ENCODE assay signal across 20 cellular contexts in genomic region chr20:16018881-16019280, GRCh38.
DNase-seq lines count a peak whose midpoint lies in the region; TF ChIP-seq lines count a peak whose summit lies in the region.
"Had no signal": no experiment of that assay in that cellular context is flagged by ENCODE, and none has a peak within 500 bp of the region (broad histone marks: within the 10 kb centered on the region; RNA-seq: fewer than 3 reads in every experiment).

No MANE protein-coding gene starts in this region.

- H3K27ac ChIP-seq in osteoblast (ENCODE audit: low read depth, low read length), result no peak overlapping the region
- H3K27ac ChIP-seq: A549 had no signal

- no peaks in the 10 kb centered on the region for H4K20me1 ChIP-seq in osteoblast (ENCODE audit: insufficient read depth, low read length)

- in situ Hi-C loops in Caki2 (cut with HindIII; ENCODE audit: low pct_unique_long_range_greater_than_20kb, low sequenced_read_pairs), result no loop called here

- CTCF ChIA-PET in HEK293T (lab: Yijun Ruan, JAX), result no interaction called here

- H3K9me3 ChIP-seq in osteoblast (ENCODE audit: low read depth, low read length), result no peaks in the 10 kb centered on the region

- no peaks in the 10 kb centered on the region for H3K79me2 ChIP-seq in osteoblast (ENCODE audit: insufficient read depth, low read length)

- H3K4me1 ChIP-seq in osteoblast (ENCODE audit: insufficient read depth, low read length), result no peaks in the 10 kb centered on the region

- H3K4me3 ChIP-seq in fibroblast of mammary gland (ENCODE audit: control insufficient read depth, low read depth, low read length), result no peak overlapping the region
- H3K4me3 ChIP-seq in osteoblast (ENCODE audit: insufficient read depth, low read length), result no peak overlapping the region
- H3K4me3 ChIP-seq: A549 had no signal

- no peaks in the 10 kb centered on the region for H3K27me3 ChIP-seq in osteoblast (ENCODE audit: insufficient read depth, low read length)

- H2AFZ ChIP-seq in osteoblast (ENCODE audit: low read length), result no peak overlapping the region

- TF ChIP-seq CTCF in fibroblast of mammary gland (conservative IDR thresholded peaks at IDR 0.05; ENCODE audit: control insufficient read depth, insufficient read depth, low read depth, low read length), result no peak
- no peak for TF ChIP-seq CTCF in osteoblast (IDR thresholded peaks at IDR 0.05; ENCODE audit: extremely low read depth, low read depth, low read length)
- no peak for TF ChIP-seq CTCF in GM20000 (IDR thresholded peaks at IDR 0.05; ENCODE audit: extremely low read depth, missing control alignments)

- POLR2A ChIA-PET in HEK293T (lab: Yijun Ruan, JAX), result no interaction called here

- DNase-seq in Caki2 (ENCODE audit: low read depth) (peak; percentile 4), M059J (ENCODE audit: low read depth) (peak; percentile 62), fibroblast of mammary gland (ENCODE audit: low read depth) (peak; percentile 46), osteoblast (ENCODE audit: insufficient read length, low spot score, missing footprints) (peak; percentile 49), GM20000 (ENCODE audit: low spot score) (no peak), HEK293T (ENCODE audit: extremely low spot score) (no peak), ureter (ENCODE audit: low spot score) (no peak)
- DNase-seq: DMS79 treated with DMSO at 0.1 percent for 48 hours, GOT3, Karpas-422, MM.1S, NCI-H1048, NCI-H1436, NCI-H187 treated with DMSO at 0.1 percent for 48 hours, NCI-H2107, NCI-H446 treated with DMSO at 0.1 percent for 48 hours, NCI-H526 treated with DMSO at 0.1 percent for 48 hours, OCI-M1, Right ventricle myocardium superior had no signal

- no peak overlapping the region for H3K4me2 ChIP-seq in osteoblast (ENCODE audit: insufficient read depth, low read length)
- H3K4me2 ChIP-seq: A549 had no signal

- no peaks in the 10 kb centered on the region for H3K36me3 ChIP-seq in osteoblast (ENCODE audit: insufficient read depth, low read length)

TF ChIP-seq in HEK293T, 16 proteins besides CTCF, POLR2A, EP300 and RAD21:
- TF ChIP-seq ELF4 (IDR thresholded peaks at IDR 0.05), result no peak
- TF ChIP-seq FOXA1 (IDR thresholded peaks at IDR 0.05), result no peak
- TF ChIP-seq LEF1 (IDR thresholded peaks at IDR 0.05; ENCODE audit: borderline replicate concordance), result no peak
- no peak for TF ChIP-seq FOXM1 (IDR thresholded peaks at IDR 0.05; ENCODE audit: borderline replicate concordance)
- TF ChIP-seq FOXK2 (IDR thresholded peaks at IDR 0.05), result no peak
- TF ChIP-seq BHLHE40 (IDR thresholded peaks at IDR 0.05; ENCODE audit: borderline replicate concordance), result no peak
- no peak for TF ChIP-seq SUZ12 (IDR thresholded peaks at IDR 0.05)
- TF ChIP-seq TARDBP (IDR thresholded peaks at IDR 0.05), result no peak
- no peak for TF ChIP-seq ARNT (IDR thresholded peaks at IDR 0.05)
- no peak for TF ChIP-seq PKNOX1 (IDR thresholded peaks at IDR 0.05)
- no peak for TF ChIP-seq CTBP1 (IDR thresholded peaks at IDR 0.05; ENCODE audit: borderline replicate concordance)
- no peak for TF ChIP-seq ZNF384 (IDR thresholded peaks at IDR 0.05)
- TF ChIP-seq SP1 (IDR thresholded peaks at IDR 0.05), result no peak

Comparison
In these comparisons a context has a peak if more than half of its experiments do, and no peak if none do; other contexts are left out.
1. DNase-seq: peak in Caki2 (single experiment), M059J (single experiment), fibroblast of mammary gland (single experiment) and osteoblast (single experiment); none in GM20000 (single experiment), HEK293T (single experiment) and ureter (single experiment).